ENCODE assay signal across 8 cellular contexts in the genomic region with DNA sequence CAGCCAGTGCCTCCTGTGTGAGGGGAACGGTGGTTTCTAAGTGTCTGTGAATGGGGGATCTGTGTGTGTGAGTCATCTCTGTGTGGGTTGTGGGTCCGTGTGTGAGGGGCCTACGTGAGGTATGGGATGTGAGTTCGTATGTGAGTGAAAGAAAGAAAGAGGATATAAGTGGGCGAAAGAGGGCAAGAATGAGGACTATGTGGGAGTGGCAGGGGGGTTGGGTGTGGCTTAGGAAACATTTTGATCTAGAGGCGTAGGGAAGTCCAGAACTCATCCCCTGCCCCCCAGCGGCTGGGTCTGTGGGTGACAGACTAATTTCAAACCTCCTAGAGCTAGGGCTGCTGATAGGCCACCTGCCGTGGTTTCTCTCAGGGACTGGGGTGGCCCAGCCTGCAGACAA. TPM values are rescaled to one million over a fixed set of nuclear protein-coding genes. Genes with fewer than 3 reads are reported as not detected.
A peak's percentile ranks its signal among the peaks of the same experiment; 100 is the strongest.
DNase-seq lines count a peak whose midpoint lies in the region; ATAC-seq and TF ChIP-seq lines count a peak whose summit lies in the region.

No MANE protein-coding gene starts in this region.

- WGBS in thyroid gland, 2 donors, result 91 to 94% methylated on average over 8 of the region's 8 CpGs

- peaks cover 23 to 33% of the 10 kb centered on the region in 2 donors for H3K36me3 ChIP-seq in thyroid gland

- intact Hi-C loops in thyroid gland (cut with DNase I), result no loop called here

- no peak overlapping the region for H3K4me3 ChIP-seq in thyroid gland (replicated peaks in 1 of 3)

- no peak for TF ChIP-seq POLR2A in thyroid gland (IDR thresholded peaks at IDR 0.05)

- DNase-seq in stimulated activated naive CD4-positive, alpha-beta T cell treated with Interleukin-2 at 50 U/mL for 16 hours (lab: John Stamatoyannopoulos, UW), result peak; percentile 66
- no peak for DNase-seq in stimulated activated naive CD4-positive, alpha-beta T cell (lab: John Stamatoyannopoulos, UW)
- DNase-seq in HUDEP-2 (lab: John Stamatoyannopoulos, UW; ENCODE audit: unreplicated experiment in 76 of 76) (peak in 51 of 76 experiments; percentile 5 to 72 (median 35)), HCEC 1CT (no peak), ACHN (no peak), thyroid gland (no peak)
- DNase-seq in activated T-helper 9 cell treated with anti-CD3 and anti-CD28 coated beads, Interleukin-2, amount 50 U/mL, for 16 hours (ENCODE audit: low read depth), result peak; percentile 17

- H3K4me1 Mint-ChIP-seq in stimulated activated memory B cell treated with anti-CD40 and anti-IgM and Interleukin-4, amounts not matched to agents 10 μg/mL and 1 μg/mL and 100 μg/mL, for 72 hours, result peaks cover 13% of the 10 kb centered on the region

- in situ Hi-C loops in ACHN (cut with HindIII; ENCODE audit: low pct_ligation_motif_present, low pct_unique_long_range_greater_than_20kb, low sequenced_read_pairs), result no loop called here

- ATAC-seq in stimulated activated memory B cell treated with anti-CD40 and anti-IgM and Interleukin-4, amounts not matched to agents 10 μg/mL and 1 μg/mL and 100 μg/mL, for 72 hours, result peak; percentile 86

- H3K27ac ChIP-seq in thyroid gland, result no peak overlapping the region

- H3K36me3 Mint-ChIP-seq in stimulated activated memory B cell treated with anti-CD40 and anti-IgM and Interleukin-4, amounts not matched to agents 10 μg/mL and 1 μg/mL and 100 μg/mL, for 72 hours, result peaks cover 51% of the 10 kb centered on the region

- no peaks in the 10 kb centered on the region for H3K27me3 ChIP-seq in thyroid gland

- TF ChIP-seq CTCF in thyroid gland (IDR thresholded peaks at IDR 0.05), result no peak

- H3K9me3 ChIP-seq in thyroid gland, result no peaks in the 10 kb centered on the region

- no peaks in the 10 kb centered on the region for H3K9me3 Mint-ChIP-seq in stimulated activated memory B cell treated with anti-CD40 and anti-IgM and Interleukin-4, amounts not matched to agents 10 μg/mL and 1 μg/mL and 100 μg/mL, for 72 hours

- no peaks in the 10 kb centered on the region for H3K27me3 Mint-ChIP-seq in stimulated activated memory B cell treated with anti-CD40 and anti-IgM and Interleukin-4, amounts not matched to agents 10 μg/mL and 1 μg/mL and 100 μg/mL, for 72 hours

- H3K27ac Mint-ChIP-seq in stimulated activated memory B cell treated with anti-CD40 and anti-IgM and Interleukin-4, amounts not matched to agents 10 μg/mL and 1 μg/mL and 100 μg/mL, for 72 hours, result peak overlapping the region; percentile 9

- no peak overlapping the region for H3K4me3 Mint-ChIP-seq in stimulated activated memory B cell treated with anti-CD40 and anti-IgM and Interleukin-4, amounts not matched to agents 10 μg/mL and 1 μg/mL and 100 μg/mL, for 72 hours

- no peaks in the 10 kb centered on the region for H3K4me1 ChIP-seq in thyroid gland

RNA-seq across cellular contexts. Expression of gene DHX35, which starts 35.5 kb away (rescaled TPM):
- 10 to 100 TPM; 16.1 to 17.9 (median 16.4) TPM for total RNA-seq in thyroid gland

Comparison
In these comparisons a context has a peak if more than half of its experiments do, and no peak if none do; other contexts are left out.
1. DNase-seq: peak in stimulated activated naive CD4-positive, alpha-beta T cell treated with Interleukin-2 at 50 U/mL for 16 hours (single experiment), HUDEP-2 (51 of 76) and activated T-helper 9 cell treated with anti-CD3 and anti-CD28 coated beads, Interleukin-2, amount 50 U/mL, for 16 hours (single experiment); none in stimulated activated naive CD4-positive, alpha-beta T cell (0 of 6), HCEC 1CT (single experiment), ACHN (single experiment) and thyroid gland (0 of 2).